ENCODE assay signal across 16 cellular contexts in the genomic region with DNA sequence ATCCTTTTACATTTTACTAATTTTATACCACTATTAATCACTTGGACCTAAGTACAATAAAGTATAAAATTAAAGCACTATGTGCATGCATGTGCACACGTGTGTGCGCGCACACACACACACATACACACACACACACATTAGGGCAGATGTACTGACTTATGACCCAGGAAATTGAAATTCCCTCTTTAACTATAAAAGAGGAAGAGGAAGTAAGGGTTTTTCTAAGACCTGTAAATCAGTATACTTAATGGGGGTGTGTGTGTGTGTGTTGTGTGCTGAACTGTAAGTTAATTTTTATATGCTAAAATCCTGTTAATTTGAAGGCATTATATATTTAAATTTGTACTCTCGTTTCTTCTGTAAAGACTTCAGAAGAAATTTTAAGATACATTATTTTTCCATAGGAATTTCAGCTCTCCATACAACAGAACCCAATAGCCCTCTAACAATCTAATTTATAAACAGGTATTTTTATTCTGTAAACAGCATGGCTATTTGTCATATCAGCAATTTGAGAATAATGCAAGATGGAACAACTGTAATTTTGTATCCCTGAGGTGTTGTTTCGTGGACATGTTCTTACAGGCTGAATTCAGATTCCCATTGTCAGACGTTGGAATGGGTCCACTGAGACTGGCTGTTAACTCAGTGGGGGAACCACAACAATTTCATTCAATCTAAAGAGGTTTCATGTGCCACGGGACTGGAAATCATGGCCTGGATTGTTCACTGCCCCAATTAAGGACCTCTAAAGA.
DNase-seq lines count a peak whose midpoint lies in the region; ATAC-seq and TF ChIP-seq lines count a peak whose summit lies in the region.
"Had no signal": no experiment of that assay in that cellular context is flagged by ENCODE, and none has a peak within 500 bp of the region (broad histone marks: within the 10 kb centered on the region; RNA-seq: fewer than 3 reads in every experiment).

No MANE protein-coding gene starts in this region.

- BruUV-seq in mammary epithelial cell (replicated peaks; lab: Mats Ljungman, UMichigan) = no TSS peak

- peak; percentile 55 for DNase-seq in mammary epithelial cell
- no peak for DNase-seq in breast epithelium (ENCODE audit: low spot score in 2 of 2)
- peak; percentile 84 to 93 for DNase-seq in NCI-H2081 (lab: John Stamatoyannopoulos, UW)
- DNase-seq in SKM-1 (lab: John Stamatoyannopoulos, UW; ENCODE audit: unreplicated experiment) = peak; percentile 61
- DNase-seq in stimulated activated naive B cell treated with anti-CD40 and anti-IgM and Interleukin-4, amounts not matched to agents 10 μg/mL and 1 μg/mL and 100 μg/mL, for 72 hours = no peak
- DNase-seq in substantia nigra (lab: John Stamatoyannopoulos, UW) = no peak
- DNase-seq in mesenteric fat pad (ENCODE audit: low spot score) = no peak
- DNase-seq in stimulated activated CD4-positive, alpha-beta T cell treated with anti-CD3 and anti-CD28 coated beads, Interleukin-2, amount 100 ng/mL, for 48 hours = no peak
- DNase-seq: activated CD4-positive, alpha-beta memory T cell treated with anti-CD3 and anti-CD28 coated beads, Interleukin-2, amount 10 ng/mL, durations not matched to agents 7 days and 5 days; HCEC 1CT; naive thymus-derived CD8-positive, alpha-beta T cell; NCI-H1694 treated with DMSO at 0.1 percent for 48 hours; spleen; stimulated activated naive CD4-positive, alpha-beta T cell treated with Interleukin-2 at 50 U/mL for 16 hours had no signal

- no peak for TF ChIP-seq CTCF in mammary epithelial cell (conservative IDR thresholded peaks at IDR 0.05 in 1 of 2, IDR thresholded peaks at IDR 0.05 in 1 of 2; ENCODE audit: extremely low read depth in 1 of 2, insufficient read depth in 1 of 2, low read depth in 1 of 2, low read length in 2 of 2)
- TF ChIP-seq CTCF in breast epithelium (IDR thresholded peaks at IDR 0.05) = no peak

- CTCF ChIA-PET in mammary epithelial cell (lab: Charles Lee; ENCODE audit: low non-redundant PET) = no interaction called here

- H3K27ac Mint-ChIP-seq in stimulated activated naive B cell treated with anti-CD40 and anti-IgM and Interleukin-4, amounts not matched to agents 10 μg/mL and 1 μg/mL and 100 μg/mL, for 72 hours = no peak overlapping the region
- H3K27ac Mint-ChIP-seq: activated CD4-positive, alpha-beta memory T cell treated with anti-CD3 and anti-CD28 coated beads, Interleukin-2, amount 10 ng/mL, durations not matched to agents 7 days and 5 days; naive thymus-derived CD8-positive, alpha-beta T cell had no signal

- H3K4me1 Mint-ChIP-seq in stimulated activated naive B cell treated with anti-CD40 and anti-IgM and Interleukin-4, amounts not matched to agents 10 μg/mL and 1 μg/mL and 100 μg/mL, for 72 hours = peaks cover 0 to 2% of the 10 kb centered on the region in 2 donors
- H3K4me1 Mint-ChIP-seq: activated CD4-positive, alpha-beta memory T cell treated with anti-CD3 and anti-CD28 coated beads, Interleukin-2, amount 10 ng/mL, durations not matched to agents 7 days and 5 days; central memory CD8-positive, alpha-beta T cell; naive thymus-derived CD8-positive, alpha-beta T cell had no signal

- H3K36me3 ChIP-seq in mammary epithelial cell (ENCODE audit: insufficient read depth, low read length) (no peaks in the 10 kb centered on the region), breast epithelium (no peaks in the 10 kb centered on the region)
- H3K36me3 ChIP-seq: prostate gland, spleen had no signal

- peak; percentile 77 to 81 for ATAC-seq in stimulated activated naive B cell treated with anti-CD40 and anti-IgM and Interleukin-4, amounts not matched to agents 10 μg/mL and 1 μg/mL and 100 μg/mL, for 72 hours (replicated peaks)
- ATAC-seq: naive thymus-derived CD8-positive, alpha-beta T cell had no signal

- TF ChIP-seq POLR2A in breast epithelium (IDR thresholded peaks at IDR 0.05) = no peak

- no peaks in the 10 kb centered on the region for H3K27me3 Mint-ChIP-seq in stimulated activated naive B cell treated with anti-CD40 and anti-IgM and Interleukin-4, amounts not matched to agents 10 μg/mL and 1 μg/mL and 100 μg/mL, for 72 hours

- 51% methylated on average over 7 of the region's 7 CpGs for WGBS in mammary epithelial cell (ENCODE audit: low coverage, missing lambda C conversion rate)

- dilution Hi-C loops in mammary epithelial cell (cut with HindIII; ENCODE audit: low sequenced_read_pairs) = no loop called here

- H3K27ac ChIP-seq in mammary epithelial cell (ENCODE audit: insufficient read depth, low read depth, low read length) = no peak overlapping the region
- no peak overlapping the region for H3K27ac ChIP-seq in breast epithelium
- H3K27ac ChIP-seq in substantia nigra (ENCODE audit: low read depth, low read length, poor library complexity, severe bottlenecking) = no peak overlapping the region
- H3K27ac ChIP-seq: prostate gland, spleen had no signal

- H4K20me1 ChIP-seq in mammary epithelial cell (ENCODE audit: insufficient read depth, low read length) = no peaks in the 10 kb centered on the region

- in situ Hi-C loops in mammary epithelial cell (cut with MboI; ENCODE audit: low sequenced_read_pairs in 2 of 2) = no loop called here

- H3K4me3 ChIP-seq in mammary epithelial cell (replicated peaks in 1 of 3; ENCODE audit: insufficient read depth in 1 of 3, low read depth in 2 of 3, low read length in 3 of 3) = no peak overlapping the region
- H3K4me3 ChIP-seq in breast epithelium = no peak overlapping the region
- H3K4me3 ChIP-seq: prostate gland, spleen had no signal

- H3K4me1 ChIP-seq in mammary epithelial cell (ENCODE audit: insufficient read depth, low read length) (peaks cover 9% of the 10 kb centered on the region), breast epithelium (no peaks in the 10 kb centered on the region)
- H3K4me1 ChIP-seq: prostate gland, spleen had no signal

- H3K4me3 Mint-ChIP-seq in stimulated activated naive B cell treated with anti-CD40 and anti-IgM and Interleukin-4, amounts not matched to agents 10 μg/mL and 1 μg/mL and 100 μg/mL, for 72 hours = no peak overlapping the region
- H3K4me3 Mint-ChIP-seq: activated CD4-positive, alpha-beta memory T cell treated with anti-CD3 and anti-CD28 coated beads, Interleukin-2, amount 10 ng/mL, durations not matched to agents 7 days and 5 days; central memory CD8-positive, alpha-beta T cell; naive thymus-derived CD8-positive, alpha-beta T cell had no signal

- no peaks in the 10 kb centered on the region for H3K9me3 Mint-ChIP-seq in stimulated activated naive B cell treated with anti-CD40 and anti-IgM and Interleukin-4, amounts not matched to agents 10 μg/mL and 1 μg/mL and 100 μg/mL, for 72 hours
- H3K9me3 Mint-ChIP-seq: activated CD4-positive, alpha-beta memory T cell treated with anti-CD3 and anti-CD28 coated beads, Interleukin-2, amount 10 ng/mL, durations not matched to agents 7 days and 5 days; central memory CD8-positive, alpha-beta T cell; naive thymus-derived CD8-positive, alpha-beta T cell had no signal

- H3K27me3 ChIP-seq in mammary epithelial cell (ENCODE audit: insufficient read depth, low read length) (no peaks in the 10 kb centered on the region), breast epithelium (no peaks in the 10 kb centered on the region)
- H3K27me3 ChIP-seq: spleen had no signal

- peak overlapping the region; percentile 17 for H2AFZ ChIP-seq in mammary epithelial cell (ENCODE audit: low read depth, low read length)

- intact Hi-C loops in mammary epithelial cell (cut with micrococcal nuclease) (no loop called here), breast epithelium (cut with DNase I; ENCODE audit: low total_unique reads) (no loop called here)

- no peaks in the 10 kb centered on the region for H3K79me2 ChIP-seq in mammary epithelial cell (ENCODE audit: insufficient read depth, low read length)

- no peaks in the 10 kb centered on the region for H3K36me3 Mint-ChIP-seq in stimulated activated naive B cell treated with anti-CD40 and anti-IgM and Interleukin-4, amounts not matched to agents 10 μg/mL and 1 μg/mL and 100 μg/mL, for 72 hours
- H3K36me3 Mint-ChIP-seq: naive thymus-derived CD8-positive, alpha-beta T cell had no signal

- H3K9ac ChIP-seq in mammary epithelial cell (ENCODE audit: insufficient read depth, low read length) = no peak overlapping the region

- H3K9me3 ChIP-seq in mammary epithelial cell (replicated peaks; ENCODE audit: insufficient read depth, low read length) = no peaks in the 10 kb centered on the region
- H3K9me3 ChIP-seq in breast epithelium = no peaks in the 10 kb centered on the region
- H3K9me3 ChIP-seq: prostate gland, spleen had no signal

- no peak overlapping the region for H3K4me2 ChIP-seq in mammary epithelial cell (ENCODE audit: insufficient read depth, low read depth, low read length)

Comparison
In these comparisons a context has a peak if more than half of its experiments do, and no peak if none do; other contexts are left out.
1. DNase-seq: peak in mammary epithelial cell (single experiment), NCI-H2081 (2 of 2) and SKM-1 (single experiment); none in breast epithelium (0 of 2), stimulated activated naive B cell treated with anti-CD40 and anti-IgM and Interleukin-4, amounts not matched to agents 10 μg/mL and 1 μg/mL and 100 μg/mL, for 72 hours (single experiment), substantia nigra (0 of 49), mesenteric fat pad (single experiment) and stimulated activated CD4-positive, alpha-beta T cell treated with anti-CD3 and anti-CD28 coated beads, Interleukin-2, amount 100 ng/mL, for 48 hours (0 of 2).